In genomic region chr15:67744331-67745058, GRCh38 we compare ENCODE assay signal across 16 cellular contexts.
A peak's percentile ranks its signal among the peaks of the same experiment; 100 is the strongest.
DNase-seq lines count a peak whose midpoint lies in the region; ATAC-seq, FAIRE-seq and TF ChIP-seq lines count a peak whose summit lies in the region.
"Had no signal": no experiment of that assay in that cellular context is flagged by ENCODE, and none has a peak within 500 bp of the region (broad histone marks: within the 10 kb centered on the region; RNA-seq: fewer than 3 reads in every experiment).

No MANE protein-coding gene starts in this region.

- H3K4me1 Mint-ChIP-seq in activated naive CD4-positive, alpha-beta T cell treated with anti-CD3 and anti-CD28 coated beads for 36 hours (ENCODE audit: low read depth), result peaks cover 54% of the 10 kb centered on the region
- H3K4me1 Mint-ChIP-seq in activated naive CD8-positive, alpha-beta T cell treated with anti-CD3 and anti-CD28 coated beads for 36 hours, result peaks cover 47% of the 10 kb centered on the region
- H3K4me1 Mint-ChIP-seq in natural killer cell treated with Interleukin-12 subunit alpha and Interleukin-12 subunit beta and Interleukin-15 and Interleukin-18, amount 100 ng/mL, for 72 hours (ENCODE audit: low read depth in 2 of 2), result peaks cover 16 to 22% of the 10 kb centered on the region in 2 donors
- H3K4me1 Mint-ChIP-seq in H9, result peaks cover 11 to 12% of the 10 kb centered on the region in 2 experiments

- no peak overlapping the region for H2BK15ac ChIP-seq in H9 (ENCODE audit: low read depth, low read length)

- no peak overlapping the region for H3K18ac ChIP-seq in H9 (ENCODE audit: insufficient read length, low read depth, low read length)

- H3K9ac ChIP-seq in H9 (ENCODE audit: extremely low read depth, insufficient read length, low read length), result no peak overlapping the region

- no peak overlapping the region for H2BK12ac ChIP-seq in H9 (ENCODE audit: insufficient read length, low read depth, low read length)

- H3K79me2 ChIP-seq in H9 (ENCODE audit: insufficient read depth, low read length), result no peaks in the 10 kb centered on the region

- FAIRE-seq in HTR-8/SVneo (lab: Jason Lieb, UNC), result peak; percentile 51

- ATAC-seq in natural killer cell treated with Interleukin-12 subunit alpha and Interleukin-12 subunit beta and Interleukin-15 and Interleukin-18, amount 100 ng/mL, for 72 hours, result no peak

- peaks cover 2% of the 10 kb centered on the region for H3K36me3 Mint-ChIP-seq in activated naive CD4-positive, alpha-beta T cell treated with anti-CD3 and anti-CD28 coated beads for 36 hours (ENCODE audit: low read depth)
- H3K36me3 Mint-ChIP-seq in activated naive CD8-positive, alpha-beta T cell treated with anti-CD3 and anti-CD28 coated beads for 36 hours, result peaks cover 4% of the 10 kb centered on the region
- no peaks in the 10 kb centered on the region for H3K36me3 Mint-ChIP-seq in natural killer cell treated with Interleukin-12 subunit alpha and Interleukin-12 subunit beta and Interleukin-15 and Interleukin-18, amount 100 ng/mL, for 72 hours
- H3K36me3 Mint-ChIP-seq in H9 (ENCODE audit: insufficient read depth in 1 of 3, low read depth in 3 of 3), result no peaks in the 10 kb centered on the region

- H4K8ac ChIP-seq in H9 (replicated peaks; ENCODE audit: insufficient read length, low read depth, low read length), result no peak overlapping the region

- no peak overlapping the region for H2BK120ac ChIP-seq in H9 (ENCODE audit: low read depth, low read length, poor library complexity, severe bottlenecking)

- no peaks in the 10 kb centered on the region for H3K23me2 ChIP-seq in H9 (ENCODE audit: insufficient read length, low read depth, low read length, poor library complexity, severe bottlenecking)

- H2AK5ac ChIP-seq in H9 (ENCODE audit: insufficient read length, low read length), result no peak overlapping the region

- no peak overlapping the region for H4K91ac ChIP-seq in H9 (ENCODE audit: insufficient read length, low read depth, low read length)

- no peak for TF ChIP-seq CTCF in H9 (conservative IDR thresholded peaks at IDR 0.05)

- H3K9me3 Mint-ChIP-seq in activated naive CD4-positive, alpha-beta T cell treated with anti-CD3 and anti-CD28 coated beads for 36 hours, result no peaks in the 10 kb centered on the region
- no peaks in the 10 kb centered on the region for H3K9me3 Mint-ChIP-seq in activated naive CD8-positive, alpha-beta T cell treated with anti-CD3 and anti-CD28 coated beads for 36 hours
- H3K9me3 Mint-ChIP-seq in natural killer cell treated with Interleukin-12 subunit alpha and Interleukin-12 subunit beta and Interleukin-15 and Interleukin-18, amount 100 ng/mL, for 72 hours, result no peaks in the 10 kb centered on the region
- H3K9me3 Mint-ChIP-seq in H9, result no peaks in the 10 kb centered on the region

- no peak overlapping the region for H3K4me3 Mint-ChIP-seq in activated naive CD4-positive, alpha-beta T cell treated with anti-CD3 and anti-CD28 coated beads for 36 hours
- peak overlapping the region; percentile 61 for H3K4me3 Mint-ChIP-seq in activated naive CD8-positive, alpha-beta T cell treated with anti-CD3 and anti-CD28 coated beads for 36 hours
- peak overlapping the region; percentile 18 for H3K4me3 Mint-ChIP-seq in natural killer cell treated with Interleukin-12 subunit alpha and Interleukin-12 subunit beta and Interleukin-15 and Interleukin-18, amount 100 ng/mL, for 72 hours
- no peak overlapping the region for H3K4me3 Mint-ChIP-seq in H9

- H3K4ac ChIP-seq in H9 (ENCODE audit: low read depth, low read length), result no peak overlapping the region

- peak overlapping the region; percentile 33 for H3K27ac Mint-ChIP-seq in activated naive CD4-positive, alpha-beta T cell treated with anti-CD3 and anti-CD28 coated beads for 36 hours
- H3K27ac Mint-ChIP-seq in activated naive CD8-positive, alpha-beta T cell treated with anti-CD3 and anti-CD28 coated beads for 36 hours, result peak overlapping the region; percentile 72
- H3K27ac Mint-ChIP-seq in natural killer cell treated with Interleukin-12 subunit alpha and Interleukin-12 subunit beta and Interleukin-15 and Interleukin-18, amount 100 ng/mL, for 72 hours, result peak overlapping the region; percentile 48 to 87
- H3K27ac Mint-ChIP-seq in H9, result no peak overlapping the region

- H3K27me3 Mint-ChIP-seq in activated naive CD4-positive, alpha-beta T cell treated with anti-CD3 and anti-CD28 coated beads for 36 hours (ENCODE audit: low read depth), result no peaks in the 10 kb centered on the region
- no peaks in the 10 kb centered on the region for H3K27me3 Mint-ChIP-seq in activated naive CD8-positive, alpha-beta T cell treated with anti-CD3 and anti-CD28 coated beads for 36 hours
- H3K27me3 Mint-ChIP-seq in natural killer cell treated with Interleukin-12 subunit alpha and Interleukin-12 subunit beta and Interleukin-15 and Interleukin-18, amount 100 ng/mL, for 72 hours, result no peaks in the 10 kb centered on the region
- no peaks in the 10 kb centered on the region for H3K27me3 Mint-ChIP-seq in H9 (ENCODE audit: low read depth)

- peaks cover 2% of the 10 kb centered on the region; the same call in 1 of the 2 replicates for H3K4me1 ChIP-seq in H9 (ENCODE audit: insufficient read depth, low read length)
- H3K4me1 ChIP-seq: prostate gland had no signal

- CTCF ChIA-PET in activated naive CD4-positive, alpha-beta T cell treated with anti-CD3 and anti-CD28 coated beads for 36 hours (lab: Charles Lee), result interaction anchor here (0.9 to 1.5 kb wide), 2 partner anchors 11 to 27 kb away, joined by 3 read pairs; no protein-coding TSS in a partner anchor

- intact Hi-C loops in activated naive CD4-positive, alpha-beta T cell treated with anti-CD3 and anti-CD28 coated beads for 36 hours (cut with micrococcal nuclease), result no loop called here

- no peaks in the 10 kb centered on the region for H3K9me3 ChIP-seq in H9 (ENCODE audit: control insufficient read depth, low read depth, low read length)
- H3K9me3 ChIP-seq: prostate gland, thoracic aorta had no signal

- H3K27ac ChIP-seq in H9 (ENCODE audit: insufficient read length, low read depth, low read length) (no peak overlapping the region), substantia nigra (ENCODE audit: low read depth, low read length, poor library complexity, severe bottlenecking) (no peak overlapping the region)
- H3K27ac ChIP-seq: prostate gland, thoracic aorta had no signal

- H2BK20ac ChIP-seq in H9 (ENCODE audit: low read depth, low read length, poor library complexity, severe bottlenecking), result no peak overlapping the region

- no CpG with 5 or more reads among the region's 1 CpG for WGBS in H9 (ENCODE audit: extremely low coverage, insufficient read length, low lambda C conversion rate)

- H3T11ph ChIP-seq in H9 (ENCODE audit: low read length), result no peak overlapping the region

- H3K56ac ChIP-seq in H9 (ENCODE audit: insufficient read length, low read depth, low read length), result no peak overlapping the region

- H3K4me2 ChIP-seq in H9 (ENCODE audit: insufficient read depth, insufficient read length, low read length), result no peak overlapping the region

- no peak for DNase-seq in activated naive CD4-positive, alpha-beta T cell treated with anti-CD3 and anti-CD28 coated beads for 36 hours
- DNase-seq in activated naive CD4-positive, alpha-beta T cell treated with Interleukin-2 at 50 U/mL for 16 hours, result no peak
- DNase-seq in HTR-8/SVneo (ENCODE audit: insufficient read length, low spot score) (no peak), H9 (no peak), NCI-H526 treated with DMSO at 0.1 percent for 48 hours (lab: John Stamatoyannopoulos, UW) (no peak), substantia nigra (lab: John Stamatoyannopoulos, UW) (no peak)
- no peak for DNase-seq in activated naive CD8-positive, alpha-beta T cell treated with anti-CD3 and anti-CD28 coated beads for 36 hours
- DNase-seq in natural killer cell treated with Interleukin-12 subunit alpha and Interleukin-12 subunit beta and Interleukin-15 and Interleukin-18, amount 100 ng/mL, for 72 hours (ENCODE audit: low spot score), result no peak
- DNase-seq: aorta, dermis blood vessel endothelial cell, DND-41, hypothalamus, NCI-H82, SHP77 had no signal

- H2BK5ac ChIP-seq in H9 (ENCODE audit: insufficient read length, low read length), result no peak overlapping the region

- H3K23ac ChIP-seq in H9 (ENCODE audit: insufficient read length, low read depth, low read length), result no peak overlapping the region

- no peaks in the 10 kb centered on the region for H3K79me1 ChIP-seq in H9 (ENCODE audit: insufficient read depth, low read depth, low read length, poor library complexity, severe bottlenecking)

- no peak overlapping the region for H2AFZ ChIP-seq in H9 (ENCODE audit: low read length)

- no peaks in the 10 kb centered on the region for H4K20me1 ChIP-seq in H9 (ENCODE audit: control insufficient read depth, insufficient read depth, insufficient read length)

- no peak overlapping the region for H3K14ac ChIP-seq in H9 (ENCODE audit: insufficient read depth, low read length)

- no peak overlapping the region for H4K5ac ChIP-seq in H9 (ENCODE audit: insufficient read length, low read depth, low read length)

- no peaks in the 10 kb centered on the region for H3K27me3 ChIP-seq in H9 (ENCODE audit: insufficient read depth, low read length)

Comparison
In these comparisons a context has a peak if more than half of its experiments do, and no peak if none do; other contexts are left out.
1. H3K27ac Mint-ChIP-seq: peak in activated naive CD4-positive, alpha-beta T cell treated with anti-CD3 and anti-CD28 coated beads for 36 hours (single experiment), activated naive CD8-positive, alpha-beta T cell treated with anti-CD3 and anti-CD28 coated beads for 36 hours (single experiment) and natural killer cell treated with Interleukin-12 subunit alpha and Interleukin-12 subunit beta and Interleukin-15 and Interleukin-18, amount 100 ng/mL, for 72 hours (2 of 2); none in H9 (0 of 3).
2. H3K4me3 Mint-ChIP-seq: peak in activated naive CD8-positive, alpha-beta T cell treated with anti-CD3 and anti-CD28 coated beads for 36 hours (single experiment) and natural killer cell treated with Interleukin-12 subunit alpha and Interleukin-12 subunit beta and Interleukin-15 and Interleukin-18, amount 100 ng/mL, for 72 hours (single experiment); none in activated naive CD4-positive, alpha-beta T cell treated with anti-CD3 and anti-CD28 coated beads for 36 hours (single experiment) and H9 (0 of 2).